1 cellular context compared by ENCODE assay signal in the genomic region with DNA sequence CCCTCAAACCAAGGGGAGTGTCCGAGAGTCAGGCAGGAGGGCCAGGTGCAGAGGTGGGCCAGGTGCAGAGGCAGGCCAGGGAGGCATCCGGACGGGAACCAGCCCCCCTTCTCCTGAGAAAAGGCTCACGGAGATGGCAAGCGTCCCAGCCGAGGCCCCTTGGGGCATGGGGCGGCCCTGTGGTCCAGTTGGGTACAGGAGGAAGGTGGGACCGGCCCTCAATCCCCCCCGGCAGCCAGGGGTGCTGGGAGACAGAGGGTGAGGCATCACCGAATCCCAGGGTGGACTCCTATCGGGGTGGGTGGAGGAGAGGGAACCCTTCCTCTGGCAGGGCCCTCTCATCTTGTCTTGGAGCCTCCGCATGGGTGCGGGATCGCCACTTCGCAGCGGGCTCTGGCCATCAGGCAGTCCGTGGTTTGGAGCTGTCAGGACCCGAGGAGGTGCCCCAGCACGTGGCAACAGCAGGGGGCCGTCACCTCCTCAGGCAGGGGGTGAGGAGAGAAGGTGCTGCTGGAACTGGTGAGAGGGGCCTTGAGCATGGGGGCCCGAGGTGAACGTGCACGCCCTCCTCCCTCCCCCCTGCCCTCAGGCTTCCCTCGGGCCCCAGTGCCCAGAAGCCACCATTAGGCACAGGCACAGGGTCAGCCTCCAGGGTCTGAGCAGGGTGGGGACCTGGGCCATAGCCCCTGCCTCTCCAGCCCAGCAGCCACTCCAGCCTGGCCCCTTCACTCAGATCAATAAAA.
A peak's percentile ranks its signal among the peaks of the same experiment; 100 is the strongest.
TF ChIP-seq lines count a peak whose summit lies in the region.

No MANE protein-coding gene starts in this region.

TF ChIP-seq in HEK293, 187 proteins besides CTCF, POLR2A, EP300 and RAD21 (continued from another document):
- TF ChIP-seq, protein P1, sequence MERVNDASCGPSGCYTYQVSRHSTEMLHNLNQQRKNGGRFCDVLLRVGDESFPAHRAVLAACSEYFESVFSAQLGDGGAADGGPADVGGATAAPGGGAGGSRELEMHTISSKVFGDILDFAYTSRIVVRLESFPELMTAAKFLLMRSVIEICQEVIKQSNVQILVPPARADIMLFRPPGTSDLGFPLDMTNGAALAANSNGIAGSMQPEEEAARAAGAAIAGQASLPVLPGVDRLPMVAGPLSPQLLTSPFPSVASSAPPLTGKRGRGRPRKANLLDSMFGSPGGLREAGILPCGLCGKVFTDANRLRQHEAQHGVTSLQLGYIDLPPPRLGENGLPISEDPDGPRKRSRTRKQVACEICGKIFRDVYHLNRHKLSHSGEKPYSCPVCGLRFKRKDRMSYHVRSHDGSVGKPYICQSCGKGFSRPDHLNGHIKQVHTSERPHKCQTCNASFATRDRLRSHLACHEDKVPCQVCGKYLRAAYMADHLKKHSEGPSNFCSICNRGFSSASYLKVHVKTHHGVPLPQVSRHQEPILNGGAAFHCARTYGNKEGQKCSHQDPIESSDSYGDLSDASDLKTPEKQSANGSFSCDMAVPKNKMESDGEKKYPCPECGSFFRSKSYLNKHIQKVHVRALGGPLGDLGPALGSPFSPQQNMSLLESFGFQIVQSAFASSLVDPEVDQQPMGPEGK (tag by site-specific recombination; IDR thresholded peaks at IDR 0.05) = peak; percentile 29; the same call in 1 of the 2 replicates
- no peak for TF ChIP-seq KLF1 (tag by site-specific recombination; IDR thresholded peaks at IDR 0.05)
- TF ChIP-seq ZNF335 (tag by site-specific recombination; conservative IDR thresholded peaks at IDR 0.05) = peak; percentile 87
- peak; percentile 80 for TF ChIP-seq GLIS1 (tag by site-specific recombination; IDR thresholded peaks at IDR 0.05)
